1 cellular context compared by ENCODE assay signal in genomic region chr4:67545199-67545995, GRCh38.
TF ChIP-seq lines count a peak whose summit lies in the region.

TSS of gene CENPC (minus strand) at chr4:67545503. CDS start at chr4:67545355, 148 bp downstream.

TF ChIP-seq in HepG2, 621 proteins besides CTCF, POLR2A, EP300 and RAD21 (continued from another document and continues in another):
- TF ChIP-seq PRDM10 (CRISPR knock-in tag; IDR thresholded peaks at IDR 0.05; ENCODE audit: low read depth) (peak; percentile 58; the same call in 1 of the 2 replicates), RFXAP (CRISPR knock-in tag; IDR thresholded peaks at IDR 0.05; ENCODE audit: borderline replicate concordance) (no peak; the same call in 1 of the 2 replicates), POLR2AphosphoS5 (IDR thresholded peaks at IDR 0.05; ENCODE audit: low read depth, low read length) (peak; percentile 84), KDM2A (CRISPR knock-in tag; IDR thresholded peaks at IDR 0.05; ENCODE audit: borderline replicate concordance, low read depth) (peak; percentile 88; the same call in 1 of the 2 replicates), IRF2 (CRISPR knock-in tag; IDR thresholded peaks at IDR 0.05) (peak; percentile 69), ARHGAP35 (CRISPR knock-in tag; IDR thresholded peaks at IDR 0.05; ENCODE audit: borderline replicate concordance) (no peak; the same call in 1 of the 2 replicates), ZNF543 (CRISPR knock-in tag; IDR thresholded peaks at IDR 0.05) (0 out of 2 replicates have a peak, but pooled peaks have one; percentile 54), SMARCC2 (IDR thresholded peaks at IDR 0.05) (no peak), SIX1 (CRISPR knock-in tag; IDR thresholded peaks at IDR 0.05; ENCODE audit: borderline replicate concordance) (no peak), STAT5B (CRISPR knock-in tag; IDR thresholded peaks at IDR 0.05) (no peak), ZNF121 (CRISPR knock-in tag; IDR thresholded peaks at IDR 0.05) (no peak; the same call in 1 of the 2 replicates), ZFYVE20 (CRISPR knock-in tag; IDR thresholded peaks at IDR 0.05; ENCODE audit: borderline replicate concordance, low read depth) (no peak), ATF1 (CRISPR knock-in tag; IDR thresholded peaks at IDR 0.05) (no peak), ZNF7 (CRISPR knock-in tag; IDR thresholded peaks at IDR 0.05) (0 out of 2 replicates have a peak, but pooled peaks have one; percentile 12), SOX5 (CRISPR knock-in tag; IDR thresholded peaks at IDR 0.05; ENCODE audit: borderline replicate concordance) (0 out of 2 replicates have a peak, but pooled peaks have one; percentile 48), ETV6 (CRISPR knock-in tag; conservative IDR thresholded peaks at IDR 0.05) (no peak), NFYB (CRISPR knock-in tag; IDR thresholded peaks at IDR 0.05) (peak; percentile 82), DRAP1 (CRISPR knock-in tag; IDR thresholded peaks at IDR 0.05) (peak; percentile 83), ZMYM3 (CRISPR knock-in tag; IDR thresholded peaks at IDR 0.05) (no peak; the same call in 1 of the 2 replicates), ZSCAN25 (CRISPR knock-in tag; IDR thresholded peaks at IDR 0.05) (0 out of 2 replicates have a peak, but pooled peaks have one; percentile 18), PATZ1 (CRISPR knock-in tag; IDR thresholded peaks at IDR 0.05) (peak; percentile 40; the same call in 1 of the 2 replicates), HES4 (CRISPR knock-in tag; IDR thresholded peaks at IDR 0.05; ENCODE audit: borderline replicate concordance) (no peak; the same call in 1 of the 2 replicates), AKAP8 (CRISPR knock-in tag; IDR thresholded peaks at IDR 0.05) (no peak), FOXM1 (CRISPR knock-in tag; IDR thresholded peaks at IDR 0.05) (0 out of 2 replicates have a peak, but pooled peaks have one; percentile 71), GTF3A (CRISPR knock-in tag; conservative IDR thresholded peaks at IDR 0.05) (no peak), ZNF282 (IDR thresholded peaks at IDR 0.05; ENCODE audit: partially characterized antibody) (no peak), ZBTB8A (CRISPR knock-in tag; IDR thresholded peaks at IDR 0.05; ENCODE audit: borderline replicate concordance, low read depth) (no peak), ZNF367 (CRISPR knock-in tag; IDR thresholded peaks at IDR 0.05; ENCODE audit: borderline replicate concordance) (no peak), FOXP1 (IDR thresholded peaks at IDR 0.05) (no peak), FOXP1 (CRISPR knock-in tag; IDR thresholded peaks at IDR 0.05) (no peak), ZNF451 (CRISPR knock-in tag; IDR thresholded peaks at IDR 0.05) (no peak), SOX6 (IDR thresholded peaks at IDR 0.05) (no peak), SOX6 (CRISPR knock-in tag; IDR thresholded peaks at IDR 0.05) (peak; percentile 41; the same call in 1 of the 2 replicates), ZNF629 (CRISPR knock-in tag; conservative IDR thresholded peaks at IDR 0.05) (no peak), ELF1 (CRISPR knock-in tag; IDR thresholded peaks at IDR 0.05) (peak; percentile 90), ZNF17 (CRISPR knock-in tag; IDR thresholded peaks at IDR 0.05) (no peak), REXO4 (CRISPR knock-in tag; IDR thresholded peaks at IDR 0.05; ENCODE audit: borderline replicate concordance) (no peak), THRA (CRISPR knock-in tag; IDR thresholded peaks at IDR 0.05; ENCODE audit: borderline replicate concordance) (peak; percentile 55; the same call in 1 of the 2 replicates), ZGPAT (CRISPR knock-in tag; IDR thresholded peaks at IDR 0.05) (peak; percentile 71; the same call in 1 of the 2 replicates), MED1 (CRISPR knock-in tag; IDR thresholded peaks at IDR 0.05) (no peak), ZNF567 (CRISPR knock-in tag; IDR thresholded peaks at IDR 0.05; ENCODE audit: borderline replicate concordance) (0 out of 2 replicates have a peak, but pooled peaks have one; percentile 26), SOX13 (IDR thresholded peaks at IDR 0.05) (no peak), SOX13 (CRISPR knock-in tag; conservative IDR thresholded peaks at IDR 0.05 in 1 of 2, IDR thresholded peaks at IDR 0.05 in 1 of 2) (peak in 1 of 2 experiments; percentile 26; a peak in 1 of 4 replicates), PHB2 (IDR thresholded peaks at IDR 0.05; ENCODE audit: partially characterized antibody) (no peak), FUBP1 (CRISPR knock-in tag; IDR thresholded peaks at IDR 0.05; ENCODE audit: borderline replicate concordance) (no peak), HDAC2 (CRISPR knock-in tag; IDR thresholded peaks at IDR 0.05) (peak; percentile 73; the same call in 1 of the 2 replicates), PHF20 (CRISPR knock-in tag; IDR thresholded peaks at IDR 0.05) (peak; percentile 84), ZNF333 (CRISPR knock-in tag; IDR thresholded peaks at IDR 0.05; ENCODE audit: borderline replicate concordance) (no peak), SALL1 (CRISPR knock-in tag; IDR thresholded peaks at IDR 0.05) (peak; percentile 79), CREM (IDR thresholded peaks at IDR 0.05) (no peak), CREM (CRISPR knock-in tag; IDR thresholded peaks at IDR 0.05) (no peak), NBN (conservative IDR thresholded peaks at IDR 0.05) (no peak), ZMYM4 (CRISPR knock-in tag; IDR thresholded peaks at IDR 0.05) (peak; percentile 100), MXD3 (CRISPR knock-in tag; IDR thresholded peaks at IDR 0.05) (peak; percentile 59; the same call in 1 of the 2 replicates), MLXIP (CRISPR knock-in tag; IDR thresholded peaks at IDR 0.05; ENCODE audit: borderline replicate concordance) (no peak), ZNF343 (CRISPR knock-in tag; IDR thresholded peaks at IDR 0.05) (no peak), CCAR2 (optimal IDR thresholded peaks at IDR 0.05; ENCODE audit: low read depth, low read length) (no peak), ZNF709 (CRISPR knock-in tag; IDR thresholded peaks at IDR 0.05) (no peak), CEBPB (IDR thresholded peaks at IDR 0.05; ENCODE audit: borderline replicate concordance, low read depth, low read length) (no peak), ZNF430 (CRISPR knock-in tag; IDR thresholded peaks at IDR 0.05) (0 out of 2 replicates have a peak, but pooled peaks have one; percentile 71), ZBTB20 (CRISPR knock-in tag; IDR thresholded peaks at IDR 0.05; ENCODE audit: borderline replicate concordance, low read depth) (no peak; the same call in 1 of the 2 replicates), ZC3H4 (CRISPR knock-in tag; IDR thresholded peaks at IDR 0.05; ENCODE audit: borderline replicate concordance) (no peak), ZFP90 (CRISPR knock-in tag; IDR thresholded peaks at IDR 0.05; ENCODE audit: borderline replicate concordance) (no peak)
